16 cellular contexts compared by ENCODE assay signal in the genomic region with DNA sequence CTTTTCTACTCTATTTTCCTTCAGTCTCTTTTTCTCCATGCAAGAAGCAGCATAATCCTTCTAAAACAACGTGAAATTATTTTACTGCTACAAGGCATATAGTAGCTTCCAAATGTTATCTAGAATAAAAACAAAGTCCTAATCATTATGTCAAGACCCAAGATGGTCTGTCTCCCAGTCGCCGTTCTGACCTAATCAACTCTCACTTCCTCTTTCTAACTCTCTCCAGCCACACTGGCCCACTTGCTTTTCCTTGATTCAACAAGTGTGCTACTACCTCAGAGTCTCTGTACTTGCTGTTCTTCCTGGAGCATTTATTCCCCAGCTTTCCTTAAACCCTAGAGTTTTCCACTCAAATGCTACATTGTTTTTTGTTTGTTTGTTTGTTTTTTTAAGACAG.
DNase-seq lines count a peak whose midpoint lies in the region; ATAC-seq and TF ChIP-seq lines count a peak whose summit lies in the region.
"Had no signal": no experiment of that assay in that cellular context is flagged by ENCODE, and none has a peak within 500 bp of the region (broad histone marks: within the 10 kb centered on the region; RNA-seq: fewer than 3 reads in every experiment).

No MANE protein-coding gene starts in this region.

- H3K36me3 ChIP-seq in HAP-1 (replicated peaks) (no peaks in the 10 kb centered on the region), colonic mucosa (no peaks in the 10 kb centered on the region)
- H3K36me3 ChIP-seq: esophagus muscularis mucosa, SJSA1 had no signal

- ATAC-seq in HG02763 (IDR thresholded peaks at IDR 0.05; ENCODE audit: unreplicated experiment) (peak; percentile 67), HG03571 (IDR thresholded peaks at IDR 0.05; ENCODE audit: unreplicated experiment) (peak; percentile 87)

- intact Hi-C loops in colonic mucosa (cut with DNase I), result no loop called here

- H3K4me3 ChIP-seq in HAP-1 (no peak overlapping the region), colonic mucosa (no peak overlapping the region)
- H3K4me3 ChIP-seq: esophagus muscularis mucosa, SJSA1 had no signal

- H3K9ac ChIP-seq in colonic mucosa (ENCODE audit: low read depth in 2 of 2, low read length in 2 of 2), result no peak overlapping the region

- H3K27ac ChIP-seq in colonic mucosa, result no peak overlapping the region
- H3K27ac ChIP-seq: 22Rv1, esophagus muscularis mucosa, SJSA1 had no signal

- in situ Hi-C loops in HAP-1 (cut with MboI; ENCODE audit: low sequenced_read_pairs), result no loop called here

- H3K27me3 ChIP-seq in HAP-1 (ENCODE audit: low read depth), result no peaks in the 10 kb centered on the region
- no peaks in the 10 kb centered on the region for H3K27me3 ChIP-seq in colonic mucosa
- H3K27me3 ChIP-seq: esophagus muscularis mucosa, SJSA1 had no signal

- DNase-seq in SIG-M5 treated with dmso at 0.1 percent for 504 hours (lab: John Stamatoyannopoulos, UW; ENCODE audit: unreplicated experiment) (peak; percentile 44), SIG-M5 (lab: John Stamatoyannopoulos, UW) (no peak), HAP-1 (ENCODE audit: low spot score in 2 of 2) (no peak), HCEC 1CT (no peak), colonic mucosa (no peak), NCI-H2171 treated with DMSO at 0.1 percent for 48 hours (lab: John Stamatoyannopoulos, UW) (no peak)
- DNase-seq: activated CD4-positive, alpha-beta T cell treated with anti-CD3 and anti-CD28 coated beads for 1 hour; activated gamma-delta T cell treated with Interleukin-2 at 50 U/mL for 16 hours; central memory CD4-positive, alpha-beta T cell; naive B cell; NCI-H446 had no signal

- no peak for TF ChIP-seq CTCF in colonic mucosa (IDR thresholded peaks at IDR 0.05)

- peaks cover 19% of the 10 kb centered on the region for H3K4me1 ChIP-seq in HAP-1
- no peaks in the 10 kb centered on the region for H3K4me1 ChIP-seq in colonic mucosa
- H3K4me1 ChIP-seq: esophagus muscularis mucosa, SJSA1 had no signal

- H3K9me3 ChIP-seq in HAP-1 (no peaks in the 10 kb centered on the region), colonic mucosa (no peaks in the 10 kb centered on the region)
- H3K9me3 ChIP-seq: esophagus muscularis mucosa, SJSA1 had no signal
